ENCODE assay signal across 19 cellular contexts in genomic region chr10:113064039-113064438, GRCh38.
DNase-seq lines count a peak whose midpoint lies in the region; ATAC-seq and TF ChIP-seq lines count a peak whose summit lies in the region.
"Had no signal": no experiment of that assay in that cellular context is flagged by ENCODE, and none has a peak within 500 bp of the region (broad histone marks: within the 10 kb centered on the region; RNA-seq: fewer than 3 reads in every experiment).

No MANE protein-coding gene starts in this region.

- H4K20me1 ChIP-seq in GM23338 (replicated peaks; ENCODE audit: insufficient read depth): peaks cover 71% of the 10 kb centered on the region

- H3K18ac ChIP-seq in trophoblast cell (ENCODE audit: low read length): no peak overlapping the region

- H3K4ac ChIP-seq in trophoblast cell (ENCODE audit: low read depth, low read length): no peak overlapping the region

- no peaks in the 10 kb centered on the region; the same call in 1 of the 2 replicates for H3F3A ChIP-seq in GM23338 (replicated peaks; ENCODE audit: low read depth)

- peaks cover 14% of the 10 kb centered on the region for H3K27me3 Mint-ChIP-seq in GM23338 (ENCODE audit: insufficient read depth, low read depth, poor library complexity)
- H3K27me3 Mint-ChIP-seq: CD4-positive, alpha-beta T cell had no signal

- H3K79me1 ChIP-seq in trophoblast cell (ENCODE audit: low read length): peaks cover 28% of the 10 kb centered on the region

- DNase-seq in GM23338 (ENCODE audit: low spot score) (no peak), WERI-Rb-1 (no peak), trophoblast cell (peak in 1 of 2 donors; percentile 54), vagina (ENCODE audit: extremely low spot score in 2 of 2) (no peak), activated gamma-delta T cell (lab: John Stamatoyannopoulos, UW) (no peak)
- DNase-seq in stimulated activated naive CD4-positive, alpha-beta T cell (lab: John Stamatoyannopoulos, UW): no peak
- DNase-seq: AML-193; Calu3; CD4-positive, alpha-beta T cell; DND-41; GF-D8; MV-4-11; NCI-H1417 treated with DMSO at 0.1 percent for 48 hours; NCI-H2029; NCI-H510A; SHP77 treated with DMSO at 0.1 percent for 48 hours had no signal

- H4K91ac ChIP-seq in trophoblast cell (ENCODE audit: low read depth, low read length): no peak overlapping the region

- H3K36me3 ChIP-seq in GM23338 (ENCODE audit: insufficient read depth) (no peaks in the 10 kb centered on the region), WERI-Rb-1 (no peaks in the 10 kb centered on the region), iPS-20b (ENCODE audit: insufficient read depth, low read depth, low read length) (peaks cover 26% of the 10 kb centered on the region), trophoblast cell (ENCODE audit: control insufficient read depth in 1 of 2, insufficient read depth in 2 of 2, low read length in 2 of 2) (peaks cover 0 to 3% of the 10 kb centered on the region in 2 experiments), vagina (no peaks in the 10 kb centered on the region)

- no peak for TF ChIP-seq POLR2A in vagina (IDR thresholded peaks at IDR 0.05)

- H3K14ac ChIP-seq in trophoblast cell (ENCODE audit: low read length): no peak overlapping the region

- H3K4me1 ChIP-seq in GM23338 (ENCODE audit: insufficient read depth) (peaks cover 64% of the 10 kb centered on the region), iPS-20b (ENCODE audit: insufficient read depth, low read length) (peaks cover 50% of the 10 kb centered on the region; the same call in 1 of the 2 replicates), trophoblast cell (ENCODE audit: control insufficient read depth in 1 of 2, insufficient read depth in 2 of 2, low read length in 2 of 2) (peaks cover 39 to 45% of the 10 kb centered on the region in 2 experiments), vagina (peaks cover 89% of the 10 kb centered on the region)

- H3K4me2 ChIP-seq in GM23338: no peak overlapping the region
- H3K4me2 ChIP-seq in trophoblast cell (ENCODE audit: low read length): peak overlapping the region; percentile 29
- H3K4me2 ChIP-seq: A549 had no signal

- no peak overlapping the region; the same call in 2 of the 3 replicates for H3K4me3 Mint-ChIP-seq in GM23338
- H3K4me3 Mint-ChIP-seq: CD4-positive, alpha-beta T cell had no signal

- H4K12ac ChIP-seq in trophoblast cell (ENCODE audit: low read depth, low read length): no peak overlapping the region

- H3K9me3 Mint-ChIP-seq in GM23338: no peaks in the 10 kb centered on the region
- H3K9me3 Mint-ChIP-seq: CD4-positive, alpha-beta T cell had no signal

- no peaks in the 10 kb centered on the region for H3K9me3 ChIP-seq in WERI-Rb-1 (ENCODE audit: severe bottlenecking)
- H3K9me3 ChIP-seq in iPS-20b (ENCODE audit: insufficient read depth, low read depth, low read length): no peaks in the 10 kb centered on the region
- no peaks in the 10 kb centered on the region for H3K9me3 ChIP-seq in trophoblast cell (ENCODE audit: insufficient read depth, low read depth, low read length)
- H3K9me3 ChIP-seq in vagina: no peaks in the 10 kb centered on the region
- H3K9me3 ChIP-seq: A549 had no signal

- H3K27ac Mint-ChIP-seq in GM23338: peak overlapping the region; percentile 38
- H3K27ac Mint-ChIP-seq: CD4-positive, alpha-beta T cell had no signal

- peaks cover 55% of the 10 kb centered on the region for H3K4me1 Mint-ChIP-seq in GM23338

- H4K8ac ChIP-seq in trophoblast cell (ENCODE audit: low read depth, low read length): no peak overlapping the region

- ATAC-seq in GM23338: peak; percentile 45
- ATAC-seq in GM18858 (IDR thresholded peaks at IDR 0.05; ENCODE audit: unreplicated experiment): no peak

- no peak overlapping the region for H2BK12ac ChIP-seq in trophoblast cell (ENCODE audit: low read length)

- no peak overlapping the region for H3K23ac ChIP-seq in trophoblast cell (ENCODE audit: low read length)

- no CpG with 5 or more reads among the region's 5 CpGs for WGBS in trophoblast cell (ENCODE audit: extremely low coverage, insufficient coverage, insufficient read length)

- no peak overlapping the region for H3K9ac ChIP-seq in iPS-20b (ENCODE audit: low read depth, low read length)
- no peak overlapping the region for H3K9ac ChIP-seq in trophoblast cell (ENCODE audit: low read length)

- H2BK5ac ChIP-seq in trophoblast cell (ENCODE audit: low read depth, low read length, poor library complexity): no peak overlapping the region

- intact Hi-C loops in vagina (cut with DNase I): no loop called here

- H2AFZ ChIP-seq in GM23338 (no peak overlapping the region), trophoblast cell (ENCODE audit: insufficient read depth, low read length, poor library complexity) (no peak overlapping the region)

- H3K27me3 ChIP-seq in GM23338 (ENCODE audit: insufficient read depth) (no peaks in the 10 kb centered on the region), WERI-Rb-1 (ENCODE audit: insufficient read depth, low read depth, severe bottlenecking) (no peaks in the 10 kb centered on the region), iPS-20b (ENCODE audit: insufficient read depth, low read length) (no peaks in the 10 kb centered on the region), trophoblast cell (ENCODE audit: insufficient read depth, low read length) (no peaks in the 10 kb centered on the region), vagina (no peaks in the 10 kb centered on the region)

- H2BK120ac ChIP-seq in trophoblast cell (ENCODE audit: insufficient read depth, low read length, poor library complexity): no peak overlapping the region

- H3K27ac ChIP-seq in GM23338 (ENCODE audit: low read depth): 0 out of 2 replicates have a peak overlapping the region, but pooled peaks have one; percentile 55
- no peak overlapping the region for H3K27ac ChIP-seq in WERI-Rb-1
- peak overlapping the region; percentile 7 for H3K27ac ChIP-seq in iPS-20b (ENCODE audit: low read length)
- peak overlapping the region; percentile 57 for H3K27ac ChIP-seq in trophoblast cell (ENCODE audit: low read depth, low read length)
- H3K27ac ChIP-seq in vagina: no peak overlapping the region

- no peak overlapping the region for H3K4me3 ChIP-seq in GM23338
- H3K4me3 ChIP-seq in WERI-Rb-1 (ENCODE audit: low read depth, low read length): peak overlapping the region; percentile 3; the same call in 1 of the 2 replicates
- H3K4me3 ChIP-seq in iPS-20b (ENCODE audit: low read length): no peak overlapping the region
- H3K4me3 ChIP-seq in trophoblast cell (ENCODE audit: low read depth, low read length): no peak overlapping the region
- no peak overlapping the region for H3K4me3 ChIP-seq in vagina
- H3K4me3 ChIP-seq: A549 had no signal

- peaks cover 4% of the 10 kb centered on the region; the same call in 1 of the 3 replicates for H3K36me3 Mint-ChIP-seq in GM23338 (ENCODE audit: low read depth)

- H3K9me2 ChIP-seq in GM23338 (ENCODE audit: insufficient read depth): no peaks in the 10 kb centered on the region

- TF ChIP-seq CTCF in GM23338 (conservative IDR thresholded peaks at IDR 0.05; ENCODE audit: low read depth in 2 of 2) (no peak), WERI-Rb-1 (IDR thresholded peaks at IDR 0.05; ENCODE audit: low read depth, low read length) (no peak), vagina (IDR thresholded peaks at IDR 0.05) (no peak)

- H3K79me2 ChIP-seq in GM23338 (replicated peaks; ENCODE audit: insufficient read depth) (peaks cover 100% of the 10 kb centered on the region), trophoblast cell (ENCODE audit: control insufficient read depth, insufficient read depth, low read length, poor library complexity) (peaks cover 15% of the 10 kb centered on the region)

- H2AK5ac ChIP-seq in trophoblast cell (ENCODE audit: low read length): peak overlapping the region; percentile 3

TF ChIP-seq in GM23338, 12 proteins besides CTCF, POLR2A, EP300 and RAD21 (continues in another document):
- no peak for TF ChIP-seq ETS1 (IDR thresholded peaks at IDR 0.05)

Comparison
In these comparisons a context has a peak if more than half of its experiments do, and no peak if none do; other contexts are left out.
1. H3K27ac ChIP-seq: peak in GM23338 (single experiment), iPS-20b (single experiment) and trophoblast cell (single experiment); none in WERI-Rb-1 (single experiment) and vagina (single experiment).